19 cellular contexts compared by ENCODE assay signal in genomic region chr13:92514420-92515125, GRCh38.
"Had no signal": no experiment of that assay in that cellular context is flagged by ENCODE, and none has a peak within 500 bp of the region (broad histone marks: within the 10 kb centered on the region; RNA-seq: fewer than 3 reads in every experiment).

No MANE protein-coding gene starts in this region.

- H3K27ac ChIP-seq: colonic mucosa, esophagus muscularis mucosa, foreskin keratinocyte, gastroesophageal sphincter, heart left ventricle, hepatocyte, left lung, lower lobe of right lung had no signal

- DNase-seq: colonic mucosa; cortex of kidney; effector CD8-positive, alpha-beta T cell; effector memory CD8-positive, alpha-beta T cell; heart left ventricle; hypothalamus; left cardiac atrium; left lung; left ventricle myocardium superior; lower lobe of right lung; mesendoderm; midbrain had no signal

- H3K4me1 ChIP-seq: colonic mucosa, esophagus muscularis mucosa, gastroesophageal sphincter, heart left ventricle, left lung, lower lobe of right lung had no signal

- H3K4me2 ChIP-seq: hepatocyte had no signal

- H3K79me2 ChIP-seq: hepatocyte had no signal

- H3K36me3 ChIP-seq: colonic mucosa, esophagus muscularis mucosa, gastroesophageal sphincter, heart left ventricle, left lung, lower lobe of right lung had no signal

- H3K9me3 ChIP-seq: colonic mucosa, lower lobe of right lung had no signal

- ATAC-seq: effector memory CD8-positive, alpha-beta T cell; gastroesophageal sphincter; heart left ventricle; left cardiac atrium; left lung; left ventricle myocardium superior; lower lobe of right lung had no signal

- FAIRE-seq: endothelial cell of umbilical vein, frontal cortex, keratinocyte had no signal

- H3K4me3 ChIP-seq: colonic mucosa, esophagus muscularis mucosa, gastroesophageal sphincter, heart left ventricle, hepatocyte, left lung, lower lobe of right lung had no signal

- H2AFZ ChIP-seq: hepatocyte had no signal

- H3K27me3 ChIP-seq: colonic mucosa, esophagus muscularis mucosa, foreskin keratinocyte, gastroesophageal sphincter, heart left ventricle, hepatocyte, left lung had no signal
